37 cellular contexts compared by ENCODE assay signal in genomic region chr1:197429372-197429771, GRCh38.
"Had no signal": no experiment of that assay in that cellular context is flagged by ENCODE, and none has a peak within 500 bp of the region (broad histone marks: within the 10 kb centered on the region; RNA-seq: fewer than 3 reads in every experiment).

No MANE protein-coding gene starts in this region.

- H3K4me1 Mint-ChIP-seq: activated CD4-positive, alpha-beta memory T cell treated with anti-CD3 and anti-CD28 coated beads, Interleukin-2, amount 10 ng/mL, durations not matched to agents 7 days and 5 days; activated CD4-positive, alpha-beta T cell treated with anti-CD3 and anti-CD28 coated beads for 36 hours; activated CD4-positive, alpha-beta T cell treated with anti-CD3 and anti-CD28 coated beads, Interleukin-2, amount 10 ng/mL, durations not matched to agents 7 days and 5 days; activated naive CD4-positive, alpha-beta T cell treated with anti-CD3 and anti-CD28 coated beads, Interleukin-2, amount 10 ng/mL, durations not matched to agents 7 days and 5 days; activated naive CD4-positive, alpha-beta T cell treated with anti-CD3 and anti-CD28 coated beads, Interleukin-2, amount 50 U/mL, for 24 hours; activated naive CD8-positive, alpha-beta T cell treated with anti-CD3 and anti-CD28 coated beads, Interleukin-2, amount 10 ng/mL, durations not matched to agents 7 days and 5 days; activated naive CD8-positive, alpha-beta T cell treated with anti-CD3 and anti-CD28 coated beads, Interleukin-2, amount 50 U/mL, for 24 hours had no signal

- H3K4me3 ChIP-seq: ascending aorta, body of pancreas, breast epithelium had no signal

- H3K36me3 Mint-ChIP-seq: activated CD8-positive, alpha-beta memory T cell treated with anti-CD3 and anti-CD28 coated beads, Interleukin-2, amount 10 ng/mL, durations not matched to agents 7 days and 5 days; activated naive CD4-positive, alpha-beta T cell treated with anti-CD3 and anti-CD28 coated beads, Interleukin-2, amount 10 ng/mL, durations not matched to agents 7 days and 5 days; activated naive CD4-positive, alpha-beta T cell treated with anti-CD3 and anti-CD28 coated beads, Interleukin-2, amount 50 U/mL, for 24 hours; activated naive CD8-positive, alpha-beta T cell; activated naive CD8-positive, alpha-beta T cell treated with anti-CD3 and anti-CD28 coated beads, Interleukin-2, amount 10 ng/mL, durations not matched to agents 7 days and 5 days had no signal

- H3K27ac Mint-ChIP-seq: activated CD4-positive, alpha-beta memory T cell treated with anti-CD3 and anti-CD28 coated beads, Interleukin-2, amount 10 ng/mL, durations not matched to agents 7 days and 5 days; activated CD4-positive, alpha-beta T cell treated with anti-CD3 and anti-CD28 coated beads for 36 hours; activated CD4-positive, alpha-beta T cell treated with anti-CD3 and anti-CD28 coated beads, Interleukin-2, amount 10 ng/mL, durations not matched to agents 7 days and 5 days; activated CD8-positive, alpha-beta memory T cell treated with anti-CD3 and anti-CD28 coated beads, Interleukin-2, amount 10 ng/mL, durations not matched to agents 7 days and 5 days; activated CD8-positive, alpha-beta T cell treated with anti-CD3 and anti-CD28 coated beads, Interleukin-2, amount 10 ng/mL, durations not matched to agents 7 days and 5 days; activated naive CD4-positive, alpha-beta T cell treated with anti-CD3 and anti-CD28 coated beads, Interleukin-2, amount 10 ng/mL, durations not matched to agents 7 days and 5 days; activated naive CD4-positive, alpha-beta T cell treated with anti-CD3 and anti-CD28 coated beads, Interleukin-2, amount 50 U/mL, for 24 hours; activated naive CD8-positive, alpha-beta T cell; activated naive CD8-positive, alpha-beta T cell treated with anti-CD3 and anti-CD28 coated beads, Interleukin-2, amount 10 ng/mL, durations not matched to agents 7 days and 5 days; activated naive CD8-positive, alpha-beta T cell treated with anti-CD3 and anti-CD28 coated beads, Interleukin-2, amount 50 U/mL, for 24 hours; activated T-cell treated with anti-CD3 and anti-CD28 coated beads, Interleukin-2, amount 50 U/mL, for 24 hours; activated T-helper 2 cell treated with anti-CD3 and anti-CD28 coated beads, Interferon-gamma antibody, Interleukin-2, Interleukin-4, amounts not matched to agents 10 μg/mL and 5 μg/mL and 100 μg/mL, durations not matched to agents 14 hours and 24 hours and 36 hours; T-helper 1 cell treated with Interleukin-12 subunit alpha and Interleukin-12 subunit beta and Interleukin-4 antibody, amounts not matched to agents 30 μg/mL and 1 μg/mL, for 36 hours; T-helper 2 cell treated with Interferon-gamma antibody and Interleukin-4, amounts not matched to agents 5 μg/mL and 100 μg/mL, for 36 hours had no signal

- H3K4me1 ChIP-seq: ascending aorta, body of pancreas, breast epithelium had no signal

- H3K4me3 Mint-ChIP-seq: activated CD4-positive, alpha-beta memory T cell treated with anti-CD3 and anti-CD28 coated beads, Interleukin-2, amount 10 ng/mL, durations not matched to agents 7 days and 5 days; activated CD4-positive, alpha-beta T cell treated with anti-CD3 and anti-CD28 coated beads for 36 hours; activated CD4-positive, alpha-beta T cell treated with anti-CD3 and anti-CD28 coated beads, Interleukin-2, amount 10 ng/mL, durations not matched to agents 7 days and 5 days; activated CD8-positive, alpha-beta memory T cell treated with anti-CD3 and anti-CD28 coated beads, Interleukin-2, amount 10 ng/mL, durations not matched to agents 7 days and 5 days; activated CD8-positive, alpha-beta T cell treated with anti-CD3 and anti-CD28 coated beads, Interleukin-2, amount 10 ng/mL, durations not matched to agents 7 days and 5 days; activated naive CD4-positive, alpha-beta T cell treated with anti-CD3 and anti-CD28 coated beads, Interleukin-2, amount 10 ng/mL, durations not matched to agents 7 days and 5 days; activated naive CD4-positive, alpha-beta T cell treated with anti-CD3 and anti-CD28 coated beads, Interleukin-2, amount 50 U/mL, for 24 hours; activated naive CD8-positive, alpha-beta T cell; activated naive CD8-positive, alpha-beta T cell treated with anti-CD3 and anti-CD28 coated beads, Interleukin-2, amount 10 ng/mL, durations not matched to agents 7 days and 5 days; activated naive CD8-positive, alpha-beta T cell treated with anti-CD3 and anti-CD28 coated beads, Interleukin-2, amount 50 U/mL, for 24 hours; activated T-cell treated with anti-CD3 and anti-CD28 coated beads, Interleukin-2, amount 50 U/mL, for 24 hours; T-helper 1 cell treated with Interleukin-12 subunit alpha and Interleukin-12 subunit beta and Interleukin-4 antibody, amounts not matched to agents 30 μg/mL and 1 μg/mL, for 36 hours; T-helper 2 cell treated with Interferon-gamma antibody and Interleukin-4, amounts not matched to agents 5 μg/mL and 100 μg/mL, for 36 hours had no signal

- H3K27ac ChIP-seq: ascending aorta, body of pancreas, brain microvascular endothelial cell, breast epithelium had no signal

- H3K9me3 ChIP-seq: ascending aorta, body of pancreas, breast epithelium had no signal

- H3K9me3 Mint-ChIP-seq: activated CD4-positive, alpha-beta memory T cell treated with anti-CD3 and anti-CD28 coated beads, Interleukin-2, amount 10 ng/mL, durations not matched to agents 7 days and 5 days; activated CD4-positive, alpha-beta T cell treated with anti-CD3 and anti-CD28 coated beads, Interleukin-2, amount 10 ng/mL, durations not matched to agents 7 days and 5 days; activated naive CD4-positive, alpha-beta T cell treated with anti-CD3 and anti-CD28 coated beads, Interleukin-2, amount 10 ng/mL, durations not matched to agents 7 days and 5 days; activated naive CD4-positive, alpha-beta T cell treated with anti-CD3 and anti-CD28 coated beads, Interleukin-2, amount 50 U/mL, for 24 hours; activated naive CD8-positive, alpha-beta T cell treated with anti-CD3 and anti-CD28 coated beads, Interleukin-2, amount 10 ng/mL, durations not matched to agents 7 days and 5 days; activated naive CD8-positive, alpha-beta T cell treated with anti-CD3 and anti-CD28 coated beads, Interleukin-2, amount 50 U/mL, for 24 hours; activated T-cell treated with anti-CD3 and anti-CD28 coated beads, Interleukin-2, amount 50 U/mL, for 24 hours; activated T-helper 2 cell treated with anti-CD3 and anti-CD28 coated beads, Interferon-gamma antibody, Interleukin-2, Interleukin-4, amounts not matched to agents 10 μg/mL and 5 μg/mL and 100 μg/mL, durations not matched to agents 14 hours and 24 hours and 36 hours; T-helper 1 cell treated with Interleukin-12 subunit alpha and Interleukin-12 subunit beta and Interleukin-4 antibody, amounts not matched to agents 30 μg/mL and 1 μg/mL, for 36 hours; T-helper 2 cell treated with Interferon-gamma antibody and Interleukin-4, amounts not matched to agents 5 μg/mL and 100 μg/mL, for 36 hours had no signal

- ATAC-seq: activated CD4-positive, alpha-beta T cell treated with anti-CD3 and anti-CD28 coated beads for 36 hours; activated CD4-positive, CD25-positive, alpha-beta regulatory T cell treated with anti-CD3 and anti-CD28 coated beads, Interleukin-2, amount 50 U/mL, for 24 hours; activated CD8-positive, alpha-beta memory T cell treated with anti-CD3 and anti-CD28 coated beads, Interleukin-2, amount 10 ng/mL, durations not matched to agents 7 days and 5 days; activated CD8-positive, alpha-beta T cell treated with anti-CD3 and anti-CD28 coated beads, Interleukin-2, amount 10 ng/mL, durations not matched to agents 7 days and 5 days; activated naive CD8-positive, alpha-beta T cell treated with anti-CD3 and anti-CD28 coated beads, Interleukin-2, amount 50 U/mL, for 24 hours; body of pancreas had no signal

- H3K27me3 Mint-ChIP-seq: activated CD4-positive, alpha-beta memory T cell treated with anti-CD3 and anti-CD28 coated beads, Interleukin-2, amount 10 ng/mL, durations not matched to agents 7 days and 5 days; activated CD4-positive, alpha-beta T cell treated with anti-CD3 and anti-CD28 coated beads for 36 hours; activated CD4-positive, alpha-beta T cell treated with anti-CD3 and anti-CD28 coated beads, Interleukin-2, amount 10 ng/mL, durations not matched to agents 7 days and 5 days; activated naive CD4-positive, alpha-beta T cell treated with anti-CD3 and anti-CD28 coated beads, Interleukin-2, amount 10 ng/mL, durations not matched to agents 7 days and 5 days; activated naive CD4-positive, alpha-beta T cell treated with anti-CD3 and anti-CD28 coated beads, Interleukin-2, amount 50 U/mL, for 24 hours; activated naive CD8-positive, alpha-beta T cell; activated naive CD8-positive, alpha-beta T cell treated with anti-CD3 and anti-CD28 coated beads, Interleukin-2, amount 50 U/mL, for 24 hours; activated T-cell treated with anti-CD3 and anti-CD28 coated beads, Interleukin-2, amount 50 U/mL, for 24 hours had no signal

- H3K27me3 ChIP-seq: ascending aorta, body of pancreas, brain microvascular endothelial cell, breast epithelium had no signal

- H3K36me3 ChIP-seq: ascending aorta, brain microvascular endothelial cell, breast epithelium had no signal

- DNase-seq: activated CD4-positive, alpha-beta memory T cell treated with anti-CD3 and anti-CD28 coated beads, Interleukin-2, amount 10 ng/mL, durations not matched to agents 7 days and 5 days; activated CD4-positive, alpha-beta T cell treated with anti-CD3 and anti-CD28 coated beads for 1 hour; activated CD4-positive, alpha-beta T cell treated with anti-CD3 and anti-CD28 coated beads for 36 hours; activated CD4-positive, alpha-beta T cell treated with anti-CD3 and anti-CD28 coated beads for 48 hours; activated CD4-positive, alpha-beta T cell treated with anti-CD3 and anti-CD28 coated beads, Interleukin-2, amount 10 ng/mL, durations not matched to agents 7 days and 5 days; activated CD4-positive, alpha-beta T cell treated with anti-CD3 and anti-CD28 coated beads, Interleukin-2, amount 50 U/mL, for 48 hours; activated CD4-positive, CD25-positive, alpha-beta regulatory T cell; activated CD8-positive, alpha-beta memory T cell treated with anti-CD3 and anti-CD28 coated beads for 24 hours; activated CD8-positive, alpha-beta memory T cell treated with anti-CD3 and anti-CD28 coated beads, Interleukin-2, amount 10 ng/mL, durations not matched to agents 7 days and 5 days; activated CD8-positive, alpha-beta memory T cell treated with anti-CD3 and anti-CD28 coated beads, Interleukin-2, amount 50 U/mL, for 48 hours; activated CD8-positive, alpha-beta T cell treated with anti-CD3 and anti-CD28 coated beads, Interleukin-2, amount 10 ng/mL, durations not matched to agents 7 days and 5 days; activated effector memory CD4-positive, alpha-beta T cell treated with Interleukin-2 at 50 U/mL for 16 hours; activated gamma-delta T cell; activated naive CD4-positive, alpha-beta T cell treated with anti-CD3 and anti-CD28 coated beads, Interleukin-2, amount 10 ng/mL, durations not matched to agents 7 days and 5 days; activated naive CD4-positive, alpha-beta T cell treated with Interleukin-2 at 50 U/mL for 16 hours; activated naive CD8-positive, alpha-beta T cell treated with anti-CD3 and anti-CD28 coated beads, Interleukin-2, amount 10 ng/mL, durations not matched to agents 7 days and 5 days; activated naive CD8-positive, alpha-beta T cell treated with anti-CD3 and anti-CD28 coated beads, Interleukin-2, amount 50 U/mL, for 24 hours; activated T-cell treated with anti-CD3 and anti-CD28 coated beads, Interleukin-2, amount 50 U/mL, for 24 hours; activated T-cell treated with anti-CD3 and anti-CD28 coated beads, Interleukin-2, amount 50 U/mL, for 48 hours; amygdala; anterior cingulate cortex; body of pancreas; brain microvascular endothelial cell; central memory CD4-positive, alpha-beta T cell; T-helper 1 cell; T-helper 2 cell; T-helper 9 cell had no signal

- FAIRE-seq: colon, TTC549 had no signal
